1 cellular context compared by ENCODE assay signal in the genomic region with DNA sequence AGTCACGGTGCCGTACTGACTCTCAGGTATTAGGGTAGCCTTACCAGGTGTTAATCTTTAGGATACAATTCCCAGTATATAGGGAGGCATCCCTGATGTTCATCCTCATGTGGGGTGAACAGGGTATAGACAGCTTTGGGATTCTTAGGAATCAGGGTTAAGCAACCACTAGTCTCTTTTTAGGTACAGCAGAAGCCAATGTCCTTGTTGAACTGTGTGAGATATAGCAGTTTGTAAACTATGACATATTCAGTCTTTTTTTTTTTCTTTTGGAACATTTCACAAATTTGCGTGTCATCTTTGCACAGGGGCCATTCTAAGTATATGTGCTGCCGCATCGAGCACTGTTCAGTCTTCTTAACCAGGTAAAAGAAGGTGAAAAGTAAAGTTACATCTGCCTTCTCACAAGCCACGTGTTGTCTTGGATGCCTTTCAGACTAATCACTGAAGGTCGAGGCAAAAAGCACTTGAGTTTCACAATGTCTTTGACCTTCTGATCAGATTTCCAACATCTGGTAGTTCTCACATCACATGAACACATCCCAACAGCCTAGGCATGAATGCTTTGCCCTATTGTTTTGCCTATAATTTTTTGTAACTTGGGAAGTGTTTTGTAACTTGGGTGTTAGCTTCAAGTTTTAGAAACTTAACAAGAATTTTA.
TF ChIP-seq lines count a peak whose summit lies in the region.

No MANE protein-coding gene starts in this region.

TF ChIP-seq in HepG2, 621 proteins besides CTCF, POLR2A, EP300 and RAD21:
- TF ChIP-seq ZNF629 (CRISPR knock-in tag; conservative IDR thresholded peaks at IDR 0.05) = no peak
- TF ChIP-seq, protein P1, sequence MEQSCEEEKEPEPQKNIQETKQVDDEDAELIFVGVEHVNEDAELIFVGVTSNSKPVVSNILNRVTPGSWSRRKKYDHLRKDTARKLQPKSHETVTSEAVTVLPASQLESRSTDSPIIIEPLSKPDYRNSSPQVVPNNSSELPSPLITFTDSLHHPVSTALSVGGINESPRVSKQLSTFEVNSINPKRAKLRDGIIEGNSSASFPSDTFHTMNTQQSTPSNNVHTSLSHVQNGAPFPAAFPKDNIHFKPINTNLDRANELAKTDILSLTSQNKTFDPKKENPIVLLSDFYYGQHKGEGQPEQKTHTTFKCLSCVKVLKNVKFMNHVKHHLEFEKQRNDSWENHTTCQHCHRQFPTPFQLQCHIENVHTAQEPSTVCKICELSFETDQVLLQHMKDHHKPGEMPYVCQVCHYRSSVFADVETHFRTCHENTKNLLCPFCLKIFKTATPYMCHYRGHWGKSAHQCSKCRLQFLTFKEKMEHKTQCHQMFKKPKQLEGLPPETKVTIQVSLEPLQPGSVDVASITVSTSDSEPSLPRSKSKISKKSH (CRISPR knock-in tag; IDR thresholded peaks at IDR 0.05; ENCODE audit: borderline replicate concordance) = no peak
- peak; percentile 43; the same call in 1 of the 2 replicates for TF ChIP-seq FOSL2 (CRISPR knock-in tag; IDR thresholded peaks at IDR 0.05)
- TF ChIP-seq ZMYM4 (CRISPR knock-in tag; IDR thresholded peaks at IDR 0.05) = no peak
- TF ChIP-seq ZBTB8A (CRISPR knock-in tag; IDR thresholded peaks at IDR 0.05; ENCODE audit: borderline replicate concordance, low read depth) = no peak
- no peak for TF ChIP-seq REXO4 (CRISPR knock-in tag; IDR thresholded peaks at IDR 0.05; ENCODE audit: borderline replicate concordance)
- TF ChIP-seq, protein P2, sequence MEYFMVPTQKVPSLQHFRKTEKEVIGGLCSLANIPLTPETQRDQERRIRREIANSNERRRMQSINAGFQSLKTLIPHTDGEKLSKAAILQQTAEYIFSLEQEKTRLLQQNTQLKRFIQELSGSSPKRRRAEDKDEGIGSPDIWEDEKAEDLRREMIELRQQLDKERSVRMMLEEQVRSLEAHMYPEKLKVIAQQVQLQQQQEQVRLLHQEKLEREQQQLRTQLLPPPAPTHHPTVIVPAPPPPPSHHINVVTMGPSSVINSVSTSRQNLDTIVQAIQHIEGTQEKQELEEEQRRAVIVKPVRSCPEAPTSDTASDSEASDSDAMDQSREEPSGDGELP (IDR thresholded peaks at IDR 0.05; ENCODE audit: borderline replicate concordance, low read depth) = no peak
